9 cellular contexts compared by ENCODE assay signal in the genomic region with DNA sequence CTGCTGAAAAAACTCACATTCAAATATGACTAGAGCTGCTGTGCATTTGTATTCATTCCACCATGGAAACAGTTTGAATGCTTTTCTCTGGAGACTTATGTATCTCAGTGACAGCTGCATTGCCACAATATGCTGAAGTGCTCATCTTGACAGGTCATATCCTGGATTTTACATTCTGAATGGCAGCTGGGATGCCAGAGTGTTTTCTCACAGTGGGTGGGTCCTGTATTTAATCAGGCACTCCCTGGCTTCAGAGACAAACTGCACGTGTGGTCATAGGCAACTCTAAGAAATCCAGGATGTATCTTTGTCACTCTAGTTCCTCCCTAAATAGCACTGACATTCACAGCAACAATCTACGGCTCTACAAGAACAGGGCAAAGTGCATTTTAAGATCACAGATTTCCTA.
DNase-seq lines count a peak whose midpoint lies in the region; ATAC-seq and TF ChIP-seq lines count a peak whose summit lies in the region.
"Had no signal": no experiment of that assay in that cellular context is flagged by ENCODE, and none has a peak within 500 bp of the region (broad histone marks: within the 10 kb centered on the region; RNA-seq: fewer than 3 reads in every experiment).

No MANE protein-coding gene starts in this region.

- peaks cover 53% of the 10 kb centered on the region for H3K36me3 ChIP-seq in endodermal cell (ENCODE audit: control insufficient read depth, insufficient read depth, low read length)
- peaks cover 0 to 16% (median 0%) of the 10 kb centered on the region in 6 donors for H3K36me3 ChIP-seq in spleen
- H3K36me3 ChIP-seq in ascending aorta = no peaks in the 10 kb centered on the region

- intact Hi-C loops in Right ventricle myocardium inferior (cut with DNase I) = no loop called here
- intact Hi-C loops in cardiac septum (cut with DNase I) = loop anchor here (5.0 kb wide), 1 partner anchor 75 kb away; a partner anchor contains a TSS
- intact Hi-C loops in spleen (cut with DNase I; ENCODE audit: low total_unique reads) = no loop called here
- intact Hi-C loops in ascending aorta (cut with DNase I) = no loop called here

- no peak overlapping the region for H3K9ac ChIP-seq in endodermal cell (ENCODE audit: extremely low read depth, low read length, poor library complexity, severe bottlenecking)

- H3K27ac ChIP-seq in endodermal cell (ENCODE audit: low read depth, low read length) (peak overlapping the region; percentile 53), spleen (peak overlapping the region in 7 of 8 donors; percentile 34 to 77 (median 62)), ascending aorta (no peak overlapping the region)

- no peak overlapping the region for H3K4me3 ChIP-seq in endodermal cell (ENCODE audit: low read length)
- no peak overlapping the region for H3K4me3 ChIP-seq in spleen
- no peak overlapping the region for H3K4me3 ChIP-seq in ascending aorta

- H3K27ac Mint-ChIP-seq in endodermal cell = no peak overlapping the region
- H3K27ac Mint-ChIP-seq: activated naive CD8-positive, alpha-beta T cell treated with anti-CD3 and anti-CD28 coated beads, Interleukin-2, amount 10 ng/mL, durations not matched to agents 7 days and 5 days had no signal

- H3K27me3 Mint-ChIP-seq in endodermal cell (ENCODE audit: insufficient read depth) = no peaks in the 10 kb centered on the region
- H3K27me3 Mint-ChIP-seq: activated naive CD8-positive, alpha-beta T cell treated with anti-CD3 and anti-CD28 coated beads, Interleukin-2, amount 10 ng/mL, durations not matched to agents 7 days and 5 days had no signal

- DNase-seq in Right ventricle myocardium inferior (ENCODE audit: missing footprints) (no peak), cardiac septum (ENCODE audit: low spot score) (no peak), NCI-H510A (lab: John Stamatoyannopoulos, UW) (peak; percentile 2), endodermal cell (no peak), spleen (no peak), ascending aorta (ENCODE audit: low spot score in 2 of 2) (no peak)
- no peak for DNase-seq in activated CD4-positive, alpha-beta T cell treated with anti-CD3 and anti-CD28 coated beads for 4 hours
- DNase-seq: activated naive CD8-positive, alpha-beta T cell treated with anti-CD3 and anti-CD28 coated beads, Interleukin-2, amount 10 ng/mL, durations not matched to agents 7 days and 5 days had no signal

- peaks cover 12% of the 10 kb centered on the region for H3K4me1 Mint-ChIP-seq in endodermal cell

- H3K36me3 Mint-ChIP-seq in endodermal cell (ENCODE audit: low read depth) = peaks cover 18% of the 10 kb centered on the region

- TF ChIP-seq CTCF in endodermal cell (conservative IDR thresholded peaks at IDR 0.05) (no peak), spleen (IDR thresholded peaks at IDR 0.05 in 8 of 11, conservative IDR thresholded peaks at IDR 0.05 in 3 of 11) (no peak), ascending aorta (IDR thresholded peaks at IDR 0.05) (no peak)

- ATAC-seq in Right ventricle myocardium inferior = peak; percentile 46
- peak; percentile 12 for ATAC-seq in HG03025 (IDR thresholded peaks at IDR 0.05; ENCODE audit: low FRiP score, unreplicated experiment)

- H3K4me3 Mint-ChIP-seq in endodermal cell = no peak overlapping the region
- H3K4me3 Mint-ChIP-seq: activated naive CD8-positive, alpha-beta T cell treated with anti-CD3 and anti-CD28 coated beads, Interleukin-2, amount 10 ng/mL, durations not matched to agents 7 days and 5 days had no signal

- no peaks in the 10 kb centered on the region for H3K9me3 Mint-ChIP-seq in endodermal cell

- H3K4me1 ChIP-seq in endodermal cell (ENCODE audit: control insufficient read depth, insufficient read depth, low read length) = no peaks in the 10 kb centered on the region
- H3K4me1 ChIP-seq in spleen = peaks cover 11 to 48% (median 31%) of the 10 kb centered on the region in 6 donors
- no peaks in the 10 kb centered on the region for H3K4me1 ChIP-seq in ascending aorta

- no peak for TF ChIP-seq POLR2A in spleen (IDR thresholded peaks at IDR 0.05)

- H3K9me3 ChIP-seq in endodermal cell (ENCODE audit: control insufficient read depth, low read length) (no peaks in the 10 kb centered on the region), spleen (no peaks in the 10 kb centered on the region), ascending aorta (no peaks in the 10 kb centered on the region)

- no peaks in the 10 kb centered on the region for H3K27me3 ChIP-seq in endodermal cell (ENCODE audit: control insufficient read depth, insufficient read depth, low read length, poor library complexity, severe bottlenecking)
- no peaks in the 10 kb centered on the region for H3K27me3 ChIP-seq in spleen (replicated peaks in 1 of 7)
- H3K27me3 ChIP-seq in ascending aorta = no peaks in the 10 kb centered on the region

- 59 to 73% methylated on average over 2 of the region's 2 CpGs for WGBS in endodermal cell (ENCODE audit: insufficient coverage in 1 of 2, insufficient read length in 1 of 2), 2 experiments
- 0 to 17% (median 16%) methylated on average over 2 of the region's 2 CpGs for WGBS in spleen, 5 donors

Comparison
In these comparisons a context has a peak if more than half of its experiments do, and no peak if none do; other contexts are left out.
1. H3K27ac ChIP-seq: peak in endodermal cell (single experiment) and spleen (7 of 8); none in ascending aorta (0 of 2).